ENCODE assay signal across 8 cellular contexts in genomic region chr5:55694152-55694830, GRCh38. TPM values are rescaled to one million over a fixed set of nuclear protein-coding genes. Genes with fewer than 3 reads are reported as not detected.
DNase-seq lines count a peak whose midpoint lies in the region; ATAC-seq, FAIRE-seq and TF ChIP-seq lines count a peak whose summit lies in the region.

No MANE protein-coding gene starts in this region.

- CTCF ChIA-PET in endothelial cell of umbilical vein (lab: Charles Lee) = interaction anchor here (0.5 kb wide), 1 partner anchor 369 kb away, joined by 3 read pairs; no protein-coding TSS in a partner anchor

- no peak overlapping the region for H3K9ac ChIP-seq in endothelial cell of umbilical vein (replicated peaks; ENCODE audit: extremely low read depth, insufficient read depth, low read length)

- H3K36me3 ChIP-seq in cardiac muscle cell (no peaks in the 10 kb centered on the region), endothelial cell of umbilical vein (ENCODE audit: control insufficient read depth in 2 of 2, extremely low read depth in 1 of 2, insufficient read depth in 2 of 2, low read length in 2 of 2) (no peaks in the 10 kb centered on the region)

- BruUV-seq in endothelial cell of umbilical vein (replicated peaks; lab: Mats Ljungman, UMichigan) = no TSS peak

- no peaks in the 10 kb centered on the region for H3K9me1 ChIP-seq in endothelial cell of umbilical vein (replicated peaks; ENCODE audit: control insufficient read depth, extremely low read depth, insufficient read depth, low read length)

- TF ChIP-seq CTCF in cardiac muscle cell (IDR thresholded peaks at IDR 0.05; ENCODE audit: low read depth, low read length) (peak; percentile 37), endothelial cell of umbilical vein (IDR thresholded peaks at IDR 0.05; ENCODE audit: extremely low read depth in 1 of 2, insufficient read depth in 1 of 2, low read depth in 1 of 2, low read length in 2 of 2) (peak in 1 of 2 donors; percentile 20), retinal pigment epithelial cell (conservative IDR thresholded peaks at IDR 0.05; ENCODE audit: low read depth, low read length) (peak; percentile 42), mesothelial cell of epicardium (IDR thresholded peaks at IDR 0.05; ENCODE audit: unreplicated experiment) (no peak)

- peaks cover 30% of the 10 kb centered on the region for H3K4me1 Mint-ChIP-seq in mesothelial cell of epicardium

- intact Hi-C loops in cardiac septum (cut with DNase I) (loop anchor here (5.0 kb wide), 1 partner anchor 352 kb away; no protein-coding TSS in a partner anchor), endothelial cell of umbilical vein (cut with micrococcal nuclease) (loop anchor here (1.0 to 5.0 kb wide), 4 partner anchors 467 to 521 kb away; partner anchors contain the start of genes CDC20B and MCIDAS)

- H3K27me3 Mint-ChIP-seq in mesothelial cell of epicardium (ENCODE audit: low read depth) = no peaks in the 10 kb centered on the region

- dilution Hi-C loops in endothelial cell of umbilical vein (cut with MboI; ENCODE audit: extremely low pct_ligation_motif_present, low sequenced_read_pairs) = no loop called here

- H3K4me2 ChIP-seq in endothelial cell of umbilical vein (ENCODE audit: insufficient read depth, low read length) = no peak overlapping the region

- no peaks in the 10 kb centered on the region for H4K20me1 ChIP-seq in endothelial cell of umbilical vein (replicated peaks; ENCODE audit: control insufficient read depth, extremely low read depth, insufficient read depth, low read length)

- no peak overlapping the region for H3K27ac ChIP-seq in cardiac muscle cell
- no peak overlapping the region for H3K27ac ChIP-seq in endothelial cell of umbilical vein (ENCODE audit: insufficient read depth, low read depth, low read length)

- POLR2A ChIA-PET in endothelial cell of umbilical vein (lab: Charles Lee) = no interaction called here

- H3K9me3 Mint-ChIP-seq in mesothelial cell of epicardium = peaks cover 1% of the 10 kb centered on the region

- H3K9me3 ChIP-seq in cardiac muscle cell (ENCODE audit: low read depth) (no peaks in the 10 kb centered on the region), endothelial cell of umbilical vein (replicated peaks; ENCODE audit: control insufficient read depth, insufficient read depth, low read length) (no peaks in the 10 kb centered on the region)

- H3K79me2 ChIP-seq in endothelial cell of umbilical vein (ENCODE audit: control insufficient read depth, insufficient read depth, low read length) = no peaks in the 10 kb centered on the region

- TF ChIP-seq POLR2A in endothelial cell of umbilical vein (IDR thresholded peaks at IDR 0.05; ENCODE audit: low read depth, low read length) = no peak

- H3K36me3 Mint-ChIP-seq in mesothelial cell of epicardium = peaks cover 23% of the 10 kb centered on the region

- no peak for FAIRE-seq in endothelial cell of umbilical vein (lab: Jason Lieb, UNC)

- peaks cover 10% of the 10 kb centered on the region for H3K4me1 ChIP-seq in cardiac muscle cell (ENCODE audit: low read depth)
- H3K4me1 ChIP-seq in endothelial cell of umbilical vein (ENCODE audit: control insufficient read depth, extremely low read depth, insufficient read depth, low read length) = no peaks in the 10 kb centered on the region

- no peak overlapping the region for H2AFZ ChIP-seq in endothelial cell of umbilical vein (ENCODE audit: low read depth, low read length)

- H3K4me3 Mint-ChIP-seq in mesothelial cell of epicardium = no peak overlapping the region

- H3K27me3 ChIP-seq in cardiac muscle cell = no peaks in the 10 kb centered on the region
- H3K27me3 ChIP-seq in endothelial cell of umbilical vein (ENCODE audit: control insufficient read depth in 2 of 2, insufficient read depth in 2 of 2, low read length in 2 of 2) = no peaks in the 10 kb centered on the region

- ATAC-seq in HG03378 (IDR thresholded peaks at IDR 0.05; ENCODE audit: unreplicated experiment) = no peak

- H3K4me3 ChIP-seq in cardiac muscle cell = no peak overlapping the region
- H3K4me3 ChIP-seq in endothelial cell of umbilical vein (replicated peaks in 1 of 3; ENCODE audit: insufficient read depth in 1 of 3, low read depth in 1 of 3, low read length in 3 of 3) = no peak overlapping the region
- H3K4me3 ChIP-seq in retinal pigment epithelial cell (ENCODE audit: low read length) = no peak overlapping the region

- DNase-seq in cardiac muscle cell (ENCODE audit: low read depth in 1 of 2, low spot score in 1 of 2) (peak; percentile 19 to 51), cardiac septum (ENCODE audit: low spot score) (no peak), NCI-H69 (lab: John Stamatoyannopoulos, UW) (peak; percentile 78), endothelial cell of umbilical vein (ENCODE audit: low read depth, low spot score) (peak; percentile 15), retinal pigment epithelial cell (ENCODE audit: low read depth) (no peak), mesothelial cell of epicardium (ENCODE audit: low spot score in 2 of 2, unreplicated experiment in 2 of 2) (no peak)
- no peak for DNase-seq in stimulated activated CD4-positive, alpha-beta T cell treated with anti-CD3 and anti-CD28 coated beads, Interleukin-4, amount 100 ng/mL, for 24 hours

- H3K27ac Mint-ChIP-seq in mesothelial cell of epicardium = no peak overlapping the region

TF ChIP-seq in endothelial cell of umbilical vein, 7 proteins besides CTCF, POLR2A, EP300 and RAD21:
- TF ChIP-seq FOS (IDR thresholded peaks at IDR 0.05; ENCODE audit: borderline replicate concordance, insufficient read depth, low read length) (no peak), JUN (IDR thresholded peaks at IDR 0.05; ENCODE audit: borderline replicate concordance, insufficient read depth, insufficient read length, low read depth) (no peak), GATA2 (IDR thresholded peaks at IDR 0.05; ENCODE audit: insufficient read depth, insufficient read length, low read depth, low read length) (no peak), EZH2 (IDR thresholded peaks at IDR 0.05; ENCODE audit: borderline replicate concordance, low read depth, low read length, severe bottlenecking) (no peak), POLR2AphosphoS5 (IDR thresholded peaks at IDR 0.05; ENCODE audit: insufficient read depth, low read depth, low read length) (no peak), MAX (IDR thresholded peaks at IDR 0.05; ENCODE audit: insufficient read depth, insufficient read length) (no peak), MYC (IDR thresholded peaks at IDR 0.05; ENCODE audit: low read depth, low read length) (no peak)
TF ChIP-seq in endothelial cell of umbilical vein: peak in this region for 0.

RNA-seq across cellular contexts. Expression of gene SLC38A9, which starts 17.8 kb away (rescaled TPM):
- total RNA-seq in cardiac muscle cell (15.1 and 15.7 TPM in 2 replicates), cardiac septum (6.8 TPM), endothelial cell of umbilical vein (24.9 and 29.0 TPM in 2 replicates), mesothelial cell of epicardium (39.9 to 43.2 TPM (median 40.6 TPM) in 3 replicates)
- polyA plus RNA-seq in cardiac muscle cell (14.4 TPM in 2 replicates), endothelial cell of umbilical vein (12.0 and 14.1 TPM in 2 replicates)
- polyA plus RNA-seq in endothelial cell of umbilical vein (2011; cell fraction: cytosol; rRNA removed) = 9.2 and 10.5 TPM in 2 replicates
- polyA plus RNA-seq in endothelial cell of umbilical vein (2011; cell fraction: nucleus; rRNA removed) = 21.3 and 24.6 TPM in 2 replicates
- 14.1 and 16.9 TPM in 2 replicates for polyA plus RNA-seq in endothelial cell of umbilical vein (2012)
- polyA minus RNA-seq in endothelial cell of umbilical vein = 28.0 and 34.3 TPM in 2 replicates
- 14.4 TPM for polyA minus RNA-seq in endothelial cell of umbilical vein (2011; cell fraction: cytosol; rRNA and poly(A)+ RNA removed)
- polyA minus RNA-seq in endothelial cell of umbilical vein (2011; cell fraction: nucleus; rRNA and poly(A)+ RNA removed) = 51.5 and 56.1 TPM in 2 replicates

RNA-seq across cellular contexts. Expression of gene DDX4, which starts 43.6 kb away (rescaled TPM):
- total RNA-seq in cardiac muscle cell (not detected in 2 replicates), cardiac septum (not detected), endothelial cell of umbilical vein (not detected in 2 replicates), mesothelial cell of epicardium (0.18 TPM in 1 of 3 replicates, not detected in the others)
- polyA plus RNA-seq in cardiac muscle cell (0.34 TPM in 1 of 2 replicates, not detected in the other), endothelial cell of umbilical vein (not detected in 2 replicates)
- not detected in 2 replicates for polyA plus RNA-seq in endothelial cell of umbilical vein (2011; cell fraction: cytosol; rRNA removed)
- not detected in 2 replicates for polyA plus RNA-seq in endothelial cell of umbilical vein (2011; cell fraction: nucleus; rRNA removed)
- polyA plus RNA-seq in endothelial cell of umbilical vein (2012) = not detected in 2 replicates
- polyA minus RNA-seq in endothelial cell of umbilical vein = not detected in 2 replicates
- polyA minus RNA-seq in endothelial cell of umbilical vein (2011; cell fraction: cytosol; rRNA and poly(A)+ RNA removed) = not detected
- not detected in 2 replicates for polyA minus RNA-seq in endothelial cell of umbilical vein (2011; cell fraction: nucleus; rRNA and poly(A)+ RNA removed)

Comparison
In these comparisons a context has a peak if more than half of its experiments do, and no peak if none do; other contexts are left out.
1. DNase-seq: peak in cardiac muscle cell (2 of 2), NCI-H69 (single experiment) and endothelial cell of umbilical vein (single experiment); none in cardiac septum (single experiment), retinal pigment epithelial cell (single experiment), stimulated activated CD4-positive, alpha-beta T cell treated with anti-CD3 and anti-CD28 coated beads, Interleukin-4, amount 100 ng/mL, for 24 hours (single experiment) and mesothelial cell of epicardium (0 of 2).